ENCODE assay signal across 15 cellular contexts in the genomic region with DNA sequence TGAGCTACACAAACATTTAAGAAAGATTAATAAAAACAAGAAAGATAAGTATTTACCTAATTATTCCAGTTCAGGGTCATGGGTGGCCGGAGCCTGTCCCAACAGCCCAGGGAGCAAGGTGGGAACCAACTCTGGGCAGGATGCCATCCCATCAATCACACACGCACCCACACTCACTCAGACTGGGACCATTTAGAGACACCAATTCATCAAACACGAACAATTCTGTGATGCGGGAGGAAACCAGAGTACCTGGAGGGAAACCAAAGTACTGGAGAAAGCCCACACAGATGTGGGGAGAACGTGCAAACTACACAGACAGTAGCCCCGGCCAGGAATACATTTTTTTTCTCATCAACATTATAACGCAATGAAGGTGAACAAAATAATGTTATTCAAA. TPM values are rescaled to one million over a fixed set of nuclear protein-coding genes. Genes with fewer than 3 reads are reported as not detected.
DNase-seq lines count a peak whose midpoint lies in the region; ATAC-seq and TF ChIP-seq lines count a peak whose summit lies in the region.
"Had no signal": no experiment of that assay in that cellular context is flagged by ENCODE, and none has a peak within 500 bp of the region (broad histone marks: within the 10 kb centered on the region; RNA-seq: fewer than 3 reads in every experiment).

No MANE protein-coding gene starts in this region.

- ATAC-seq in central memory CD8-positive, alpha-beta T cell (replicated peaks; ENCODE audit: extremely low read depth, poor library complexity, severe bottlenecking): no peak
- no peak for ATAC-seq in GM18519 (IDR thresholded peaks at IDR 0.05; ENCODE audit: low FRiP score, unreplicated experiment)
- ATAC-seq: left lobe of liver had no signal

- no peaks in the 10 kb centered on the region for H3K9me3 Mint-ChIP-seq in activated CD4-positive, alpha-beta memory T cell treated with anti-CD3 and anti-CD28 coated beads for 36 hours
- H3K9me3 Mint-ChIP-seq in activated CD4-positive, alpha-beta memory T cell treated with anti-CD3 and anti-CD28 coated beads, Interleukin-2, amount 10 ng/mL, durations not matched to agents 7 days and 5 days: no peaks in the 10 kb centered on the region
- H3K9me3 Mint-ChIP-seq in central memory CD8-positive, alpha-beta T cell: no peaks in the 10 kb centered on the region

- intact Hi-C loops in activated CD4-positive, alpha-beta memory T cell treated with anti-CD3 and anti-CD28 coated beads for 36 hours (cut with micrococcal nuclease): no loop called here
- intact Hi-C loops in spleen (cut with DNase I; ENCODE audit: low total_unique reads): loop anchor here (10.0 kb wide), 1 partner anchor 49 kb away; no protein-coding TSS in a partner anchor

- H3K4me1 Mint-ChIP-seq in activated CD4-positive, alpha-beta memory T cell treated with anti-CD3 and anti-CD28 coated beads for 36 hours (ENCODE audit: low read depth): peaks cover 79% of the 10 kb centered on the region
- peaks cover 58% of the 10 kb centered on the region for H3K4me1 Mint-ChIP-seq in activated CD4-positive, alpha-beta memory T cell treated with anti-CD3 and anti-CD28 coated beads, Interleukin-2, amount 10 ng/mL, durations not matched to agents 7 days and 5 days
- H3K4me1 Mint-ChIP-seq in central memory CD8-positive, alpha-beta T cell: peaks cover 73% of the 10 kb centered on the region

- no peaks in the 10 kb centered on the region for H3K27me3 ChIP-seq in spleen (replicated peaks in 1 of 7)
- H3K27me3 ChIP-seq: SJSA1 had no signal

- H3K4me1 ChIP-seq in HEK293 (ENCODE audit: control insufficient read depth, insufficient read depth, low read length) (no peaks in the 10 kb centered on the region), spleen (peaks cover 36 to 98% (median 90%) of the 10 kb centered on the region in 6 donors)
- H3K4me1 ChIP-seq: SJSA1 had no signal

- H3K9me3 ChIP-seq in HEK293 (ENCODE audit: control insufficient read depth, insufficient read depth, low read depth, low read length) (no peaks in the 10 kb centered on the region), spleen (no peaks in the 10 kb centered on the region)
- H3K9me3 ChIP-seq: SJSA1 had no signal

- POLR2A ChIA-PET in activated CD4-positive, alpha-beta memory T cell treated with anti-CD3 and anti-CD28 coated beads for 36 hours (lab: Charles Lee): no interaction called here
- POLR2A ChIA-PET in activated CD4-positive, alpha-beta memory T cell treated with anti-CD3 and anti-CD28 coated beads, Interleukin-2, amount 10 ng/mL, durations not matched to agents 7 days and 5 days (lab: Charles Lee): no interaction called here
- POLR2A ChIA-PET in HEK293 (lab: Yijun Ruan, JAX): no interaction called here

- CTCF ChIA-PET in activated CD4-positive, alpha-beta memory T cell treated with anti-CD3 and anti-CD28 coated beads for 36 hours (lab: Charles Lee): no interaction called here
- CTCF ChIA-PET in activated CD4-positive, alpha-beta memory T cell treated with anti-CD3 and anti-CD28 coated beads, Interleukin-2, amount 10 ng/mL, durations not matched to agents 7 days and 5 days (lab: Charles Lee): interaction anchor here (0.7 kb wide), 1 partner anchor 11 kb away, joined by 4 read pairs; no protein-coding TSS in a partner anchor
- CTCF ChIA-PET in HEK293 (lab: Yijun Ruan, JAX): no interaction called here

- DNase-seq in activated CD4-positive, alpha-beta memory T cell treated with anti-CD3 and anti-CD28 coated beads for 36 hours: peak; percentile 25
- no peak for DNase-seq in activated CD4-positive, alpha-beta memory T cell treated with anti-CD3 and anti-CD28 coated beads, Interleukin-2, amount 10 ng/mL, durations not matched to agents 7 days and 5 days
- DNase-seq in central memory CD8-positive, alpha-beta T cell (ENCODE audit: low spot score in 2 of 2): no peak
- DNase-seq in spleen: no peak
- DNase-seq in cerebellum (ENCODE audit: low spot score): no peak
- DNase-seq in OCI-M1 (lab: John Stamatoyannopoulos, UW): no peak
- DNase-seq: activated CD4-positive, CD25-positive, alpha-beta regulatory T cell; activated effector memory CD4-positive, alpha-beta T cell treated with anti-CD3 and anti-CD28 coated beads, Interleukin-2, amount 50 U/mL, for 16 hours; caudate nucleus; NCI-H2081; NK-92 treated with Interleukin-12 subunit alpha and Interleukin-12 subunit beta, amount 100 ng/mL, for 24 hours had no signal

- H3K27ac ChIP-seq in HEK293 (ENCODE audit: extremely low read depth, low read depth, low read length) (no peak overlapping the region), spleen (peak overlapping the region in 6 of 8 donors; percentile 2 to 42 (median 8))
- H3K27ac ChIP-seq: SJSA1 had no signal

- peaks cover 22% of the 10 kb centered on the region for H3K36me3 Mint-ChIP-seq in activated CD4-positive, alpha-beta memory T cell treated with anti-CD3 and anti-CD28 coated beads for 36 hours
- H3K36me3 Mint-ChIP-seq in activated CD4-positive, alpha-beta memory T cell treated with anti-CD3 and anti-CD28 coated beads, Interleukin-2, amount 10 ng/mL, durations not matched to agents 7 days and 5 days (ENCODE audit: low read depth): peaks cover 45% of the 10 kb centered on the region
- H3K36me3 Mint-ChIP-seq in central memory CD8-positive, alpha-beta T cell (ENCODE audit: insufficient read depth): peaks cover 20% of the 10 kb centered on the region

- 30 to 44% (median 37%) methylated on average over 7 of the region's 7 CpGs for WGBS in spleen, 5 donors

- H3K36me3 ChIP-seq in HEK293 (ENCODE audit: control insufficient read depth in 2 of 2, insufficient read depth in 1 of 2, low read length in 2 of 2) (peaks cover 0 to 2% of the 10 kb centered on the region in 2 experiments; a peak in 2 of 3 replicates), spleen (peaks cover 0 to 24% (median 2%) of the 10 kb centered on the region in 6 donors)

- H3K4me3 Mint-ChIP-seq in activated CD4-positive, alpha-beta memory T cell treated with anti-CD3 and anti-CD28 coated beads for 36 hours: no peak overlapping the region
- no peak overlapping the region for H3K4me3 Mint-ChIP-seq in activated CD4-positive, alpha-beta memory T cell treated with anti-CD3 and anti-CD28 coated beads, Interleukin-2, amount 10 ng/mL, durations not matched to agents 7 days and 5 days
- peak overlapping the region; percentile 26 for H3K4me3 Mint-ChIP-seq in central memory CD8-positive, alpha-beta T cell

- no peak for TF ChIP-seq POLR2A in spleen (IDR thresholded peaks at IDR 0.05)

- peak overlapping the region; percentile 69 for H3K27ac Mint-ChIP-seq in activated CD4-positive, alpha-beta memory T cell treated with anti-CD3 and anti-CD28 coated beads for 36 hours
- H3K27ac Mint-ChIP-seq in activated CD4-positive, alpha-beta memory T cell treated with anti-CD3 and anti-CD28 coated beads, Interleukin-2, amount 10 ng/mL, durations not matched to agents 7 days and 5 days: no peak overlapping the region
- H3K27ac Mint-ChIP-seq in central memory CD8-positive, alpha-beta T cell (ENCODE audit: low read depth): peak overlapping the region; percentile 39

- H3K27me3 Mint-ChIP-seq in activated CD4-positive, alpha-beta memory T cell treated with anti-CD3 and anti-CD28 coated beads for 36 hours: no peaks in the 10 kb centered on the region
- no peaks in the 10 kb centered on the region for H3K27me3 Mint-ChIP-seq in activated CD4-positive, alpha-beta memory T cell treated with anti-CD3 and anti-CD28 coated beads, Interleukin-2, amount 10 ng/mL, durations not matched to agents 7 days and 5 days
- H3K27me3 Mint-ChIP-seq in central memory CD8-positive, alpha-beta T cell: no peaks in the 10 kb centered on the region

- H3K4me3 ChIP-seq in HEK293 (ENCODE audit: low read depth, low read length) (no peak overlapping the region), spleen (no peak overlapping the region)
- H3K4me3 ChIP-seq: SJSA1 had no signal

- TF ChIP-seq CTCF in HEK293 (tag by site-specific recombination; IDR thresholded peaks at IDR 0.05) (no peak), spleen (IDR thresholded peaks at IDR 0.05 in 8 of 11, conservative IDR thresholded peaks at IDR 0.05 in 3 of 11) (no peak)

TF ChIP-seq in HEK293, 187 proteins besides CTCF, POLR2A, EP300 and RAD21 (continues in another document):
- TF ChIP-seq OVOL3 (tag by site-specific recombination; IDR thresholded peaks at IDR 0.05) (no peak), ZNF843 (tag by site-specific recombination; IDR thresholded peaks at IDR 0.05) (no peak), ZIC2 (tag by site-specific recombination; IDR thresholded peaks at IDR 0.05) (no peak), GLI4 (tag by site-specific recombination; IDR thresholded peaks at IDR 0.05) (no peak), ZNF138 (tag by site-specific recombination; IDR thresholded peaks at IDR 0.05; ENCODE audit: borderline replicate concordance) (no peak), HOXA7 (CRISPR knock-in tag; IDR thresholded peaks at IDR 0.05; ENCODE audit: borderline replicate concordance) (no peak), ZFP37 (tag by site-specific recombination; IDR thresholded peaks at IDR 0.05) (no peak), ZNF558 (tag by site-specific recombination; IDR thresholded peaks at IDR 0.05) (no peak), ZNF610 (tag by site-specific recombination; IDR thresholded peaks at IDR 0.05; ENCODE audit: borderline replicate concordance) (no peak), ZNF416 (tag by site-specific recombination; IDR thresholded peaks at IDR 0.05) (no peak)
- TF ChIP-seq, protein P1, sequence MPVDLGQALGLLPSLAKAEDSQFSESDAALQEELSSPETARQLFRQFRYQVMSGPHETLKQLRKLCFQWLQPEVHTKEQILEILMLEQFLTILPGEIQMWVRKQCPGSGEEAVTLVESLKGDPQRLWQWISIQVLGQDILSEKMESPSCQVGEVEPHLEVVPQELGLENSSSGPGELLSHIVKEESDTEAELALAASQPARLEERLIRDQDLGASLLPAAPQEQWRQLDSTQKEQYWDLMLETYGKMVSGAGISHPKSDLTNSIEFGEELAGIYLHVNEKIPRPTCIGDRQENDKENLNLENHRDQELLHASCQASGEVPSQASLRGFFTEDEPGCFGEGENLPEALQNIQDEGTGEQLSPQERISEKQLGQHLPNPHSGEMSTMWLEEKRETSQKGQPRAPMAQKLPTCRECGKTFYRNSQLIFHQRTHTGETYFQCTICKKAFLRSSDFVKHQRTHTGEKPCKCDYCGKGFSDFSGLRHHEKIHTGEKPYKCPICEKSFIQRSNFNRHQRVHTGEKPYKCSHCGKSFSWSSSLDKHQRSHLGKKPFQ (tag by site-specific recombination; IDR thresholded peaks at IDR 0.05): peak; percentile 70
- TF ChIP-seq, protein P2, sequence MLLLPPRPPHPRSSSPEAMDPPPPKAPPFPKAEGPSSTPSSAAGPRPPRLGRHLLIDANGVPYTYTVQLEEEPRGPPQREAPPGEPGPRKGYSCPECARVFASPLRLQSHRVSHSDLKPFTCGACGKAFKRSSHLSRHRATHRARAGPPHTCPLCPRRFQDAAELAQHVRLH (tag by site-specific recombination; IDR thresholded peaks at IDR 0.05): no peak

RNA-seq across cellular contexts. Expression of a gene that starts 16.2 kb away (rescaled TPM):
- total RNA-seq in activated CD4-positive, alpha-beta memory T cell treated with anti-CD3 and anti-CD28 coated beads for 36 hours: 100 to 1,000 TPM; 109 to 110 TPM
- total RNA-seq in activated CD4-positive, alpha-beta memory T cell treated with anti-CD3 and anti-CD28 coated beads, Interleukin-2, amount 10 ng/mL, durations not matched to agents 7 days and 5 days: 100 to 1,000 TPM; 150 TPM
- total RNA-seq in spleen (100 to 1,000 TPM in 4 of 7 donors, 10 to 100 TPM in 3; 92.1 to 196 (median 129) TPM), cerebellum (15.2 TPM)
- 10 to 100 TPM; 17.2 to 36.8 (median 23.5) TPM for polyA plus RNA-seq in spleen
